ENCODE assay signal across 9 cellular contexts in genomic region chr16:56916571-56917403, GRCh38.
DNase-seq lines count a peak whose midpoint lies in the region; ATAC-seq and TF ChIP-seq lines count a peak whose summit lies in the region.
"Had no signal": no experiment of that assay in that cellular context is flagged by ENCODE, and none has a peak within 500 bp of the region (broad histone marks: within the 10 kb centered on the region; RNA-seq: fewer than 3 reads in every experiment).

No MANE protein-coding gene starts in this region.

- H3K27me3 Mint-ChIP-seq in dendritic cell treated with granulocyte-macrophage colony-stimulating factor and Interleukin-4, amounts not matched to agents 40 ng/mL and 50 ng/mL, for 4 days, result peaks cover 60% of the 10 kb centered on the region
- no peaks in the 10 kb centered on the region for H3K27me3 Mint-ChIP-seq in stimulated activated memory B cell treated with anti-CD40 and anti-IgM and Interleukin-4, amounts not matched to agents 10 μg/mL and 1 μg/mL and 100 μg/mL, for 72 hours

- peak; percentile 81 for DNase-seq in GM12864 (ENCODE audit: low read depth)
- no peak for DNase-seq in kidney glomerular epithelial cell (lab: John Stamatoyannopoulos, UW)
- DNase-seq in NCI-H82 treated with DMSO at 0.1 percent for 48 hours (lab: John Stamatoyannopoulos, UW; ENCODE audit: unreplicated experiment), result no peak
- no peak for DNase-seq in COLO829 (ENCODE audit: low spot score)

- no peak overlapping the region; the same call in 1 of the 2 replicates for H3K4me3 ChIP-seq in GM12864 (ENCODE audit: low read depth, low read length)

- H3K36me3 Mint-ChIP-seq in dendritic cell treated with granulocyte-macrophage colony-stimulating factor and Interleukin-4, amounts not matched to agents 40 ng/mL and 50 ng/mL, for 4 days (ENCODE audit: low read depth), result no peaks in the 10 kb centered on the region
- peaks cover 31% of the 10 kb centered on the region for H3K36me3 Mint-ChIP-seq in stimulated activated memory B cell treated with anti-CD40 and anti-IgM and Interleukin-4, amounts not matched to agents 10 μg/mL and 1 μg/mL and 100 μg/mL, for 72 hours

- TF ChIP-seq CTCF in GM12864 (IDR thresholded peaks at IDR 0.05; ENCODE audit: low read depth, low read length, missing control alignments), result no peak

- peak overlapping the region; percentile 65 for H3K27ac Mint-ChIP-seq in dendritic cell treated with granulocyte-macrophage colony-stimulating factor and Interleukin-4, amounts not matched to agents 40 ng/mL and 50 ng/mL, for 4 days
- peak overlapping the region; percentile 100 for H3K27ac Mint-ChIP-seq in stimulated activated memory B cell treated with anti-CD40 and anti-IgM and Interleukin-4, amounts not matched to agents 10 μg/mL and 1 μg/mL and 100 μg/mL, for 72 hours

- ATAC-seq in GM21390 (IDR thresholded peaks at IDR 0.05; ENCODE audit: unreplicated experiment) (peak; percentile 78), HG03571 (IDR thresholded peaks at IDR 0.05; ENCODE audit: unreplicated experiment) (peak; percentile 56)
- ATAC-seq in stimulated activated memory B cell treated with anti-CD40 and anti-IgM and Interleukin-4, amounts not matched to agents 10 μg/mL and 1 μg/mL and 100 μg/mL, for 72 hours, result peak; percentile 78
- ATAC-seq: HCT116 had no signal

- peaks cover 62% of the 10 kb centered on the region for H3K4me1 Mint-ChIP-seq in dendritic cell treated with granulocyte-macrophage colony-stimulating factor and Interleukin-4, amounts not matched to agents 40 ng/mL and 50 ng/mL, for 4 days (ENCODE audit: low read depth)
- H3K4me1 Mint-ChIP-seq in stimulated activated memory B cell treated with anti-CD40 and anti-IgM and Interleukin-4, amounts not matched to agents 10 μg/mL and 1 μg/mL and 100 μg/mL, for 72 hours, result peaks cover 90% of the 10 kb centered on the region

- intact Hi-C loops in dendritic cell treated with granulocyte-macrophage colony-stimulating factor and Interleukin-4, amounts not matched to agents 40 ng/mL and 50 ng/mL, for 4 days (cut with micrococcal nuclease), result no loop called here

- H3K4me3 Mint-ChIP-seq in dendritic cell treated with granulocyte-macrophage colony-stimulating factor and Interleukin-4, amounts not matched to agents 40 ng/mL and 50 ng/mL, for 4 days, result no peak overlapping the region
- peak overlapping the region; percentile 73 for H3K4me3 Mint-ChIP-seq in stimulated activated memory B cell treated with anti-CD40 and anti-IgM and Interleukin-4, amounts not matched to agents 10 μg/mL and 1 μg/mL and 100 μg/mL, for 72 hours

- no peaks in the 10 kb centered on the region for H3K9me3 Mint-ChIP-seq in dendritic cell treated with granulocyte-macrophage colony-stimulating factor and Interleukin-4, amounts not matched to agents 40 ng/mL and 50 ng/mL, for 4 days
- H3K9me3 Mint-ChIP-seq in stimulated activated memory B cell treated with anti-CD40 and anti-IgM and Interleukin-4, amounts not matched to agents 10 μg/mL and 1 μg/mL and 100 μg/mL, for 72 hours, result peaks cover 15% of the 10 kb centered on the region
